Comparison of ENCODE assay signal across 8 cellular contexts in the genomic region with DNA sequence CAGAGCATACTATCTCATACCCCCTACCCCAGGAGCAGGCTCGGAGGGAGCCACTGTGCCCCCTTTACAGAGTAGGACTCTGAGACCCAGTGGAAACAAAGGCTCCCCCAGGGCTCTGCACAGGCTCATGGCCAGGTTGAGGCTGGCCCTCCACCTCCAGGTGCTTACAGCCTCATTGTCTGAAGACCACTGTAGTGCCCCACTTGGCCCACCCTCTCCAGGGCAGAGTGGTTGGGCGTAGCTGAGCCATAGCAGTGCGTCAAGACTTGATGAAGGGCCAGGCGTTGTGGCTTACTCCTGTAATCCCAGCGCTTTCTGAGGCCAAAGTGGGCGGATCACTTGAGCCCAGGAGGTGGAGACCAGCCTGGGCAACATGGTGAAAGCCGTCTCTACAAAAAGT. TPM values are rescaled to one million over a fixed set of nuclear protein-coding genes. Genes with fewer than 3 reads are reported as not detected.
DNase-seq lines count a peak whose midpoint lies in the region; ATAC-seq, FAIRE-seq and TF ChIP-seq lines count a peak whose summit lies in the region.

No MANE protein-coding gene starts in this region.

- H2BK15ac ChIP-seq in mesenchymal stem cell (ENCODE audit: low read depth, poor library complexity, severe bottlenecking) = no peak overlapping the region

- no peak for TF ChIP-seq CTCF in natural killer cell (IDR thresholded peaks at IDR 0.05)

- H2BK120ac ChIP-seq in mesenchymal stem cell (ENCODE audit: low read depth, low read length) = no peak overlapping the region

- DNase-seq in natural killer cell treated with Interleukin-12 subunit alpha and Interleukin-12 subunit beta and Interleukin-15 and Interleukin-18, amount 100 ng/mL, for 72 hours (ENCODE audit: low spot score) = peak; percentile 53
- DNase-seq in natural killer cell (no peak), mesenchymal stem cell (no peak), RPMI8226 (no peak), small intestine (no peak), urothelium cell line (ENCODE audit: low spot score) (no peak)
- no peak for DNase-seq in central memory CD8-positive, alpha-beta T cell (ENCODE audit: low spot score in 2 of 2)

- H2AFZ ChIP-seq in mesenchymal stem cell (ENCODE audit: low read depth, low read length) = no peak overlapping the region

- no peak overlapping the region for H2BK5ac ChIP-seq in mesenchymal stem cell (ENCODE audit: low read depth, low read length, poor library complexity, severe bottlenecking)

- peaks cover 10% of the 10 kb centered on the region for H3K36me3 Mint-ChIP-seq in natural killer cell treated with Interleukin-12 subunit alpha and Interleukin-12 subunit beta and Interleukin-15 and Interleukin-18, amount 100 ng/mL, for 72 hours
- H3K36me3 Mint-ChIP-seq in natural killer cell = peaks cover 2% of the 10 kb centered on the region
- peaks cover 59% of the 10 kb centered on the region for H3K36me3 Mint-ChIP-seq in central memory CD8-positive, alpha-beta T cell (ENCODE audit: insufficient read depth)

- H3K9me3 ChIP-seq in mesenchymal stem cell (ENCODE audit: control insufficient read depth, low read length) = peaks cover 9% of the 10 kb centered on the region
- H3K9me3 ChIP-seq in small intestine (ENCODE audit: control insufficient read depth, low read depth) = no peaks in the 10 kb centered on the region

- H3K9me3 Mint-ChIP-seq in natural killer cell treated with Interleukin-12 subunit alpha and Interleukin-12 subunit beta and Interleukin-15 and Interleukin-18, amount 100 ng/mL, for 72 hours = no peaks in the 10 kb centered on the region
- no peaks in the 10 kb centered on the region for H3K9me3 Mint-ChIP-seq in natural killer cell
- H3K9me3 Mint-ChIP-seq in central memory CD8-positive, alpha-beta T cell = no peaks in the 10 kb centered on the region

- H3K27me3 ChIP-seq in mesenchymal stem cell (ENCODE audit: control insufficient read depth in 1 of 2, insufficient read depth in 1 of 2, low read length in 2 of 2) = no peaks in the 10 kb centered on the region
- H3K27me3 ChIP-seq in small intestine (ENCODE audit: control insufficient read depth in 2 of 2, insufficient read depth in 2 of 2, low read length in 2 of 2) = no peaks in the 10 kb centered on the region

- H3K27me3 Mint-ChIP-seq in natural killer cell treated with Interleukin-12 subunit alpha and Interleukin-12 subunit beta and Interleukin-15 and Interleukin-18, amount 100 ng/mL, for 72 hours = no peaks in the 10 kb centered on the region
- no peaks in the 10 kb centered on the region for H3K27me3 Mint-ChIP-seq in natural killer cell (ENCODE audit: low read depth in 2 of 2)
- H3K27me3 Mint-ChIP-seq in central memory CD8-positive, alpha-beta T cell = no peaks in the 10 kb centered on the region

- H3K4ac ChIP-seq in mesenchymal stem cell (ENCODE audit: low read depth in 1 of 2, low read length in 2 of 2) = no peak overlapping the region

- no peak overlapping the region for H4K8ac ChIP-seq in mesenchymal stem cell (ENCODE audit: low read length)

- H3K4me3 ChIP-seq in mesenchymal stem cell (ENCODE audit: insufficient read depth in 1 of 2, low read depth in 1 of 2, low read length in 2 of 2) (peak overlapping the region in 1 of 2 experiments; percentile 90), small intestine (ENCODE audit: low read depth in 1 of 2, low read length in 2 of 2) (no peak overlapping the region)

- H3K27ac ChIP-seq in mesenchymal stem cell (ENCODE audit: low read length, poor library complexity, severe bottlenecking) (no peak overlapping the region), small intestine (ENCODE audit: low read depth in 1 of 2, low read length in 1 of 2) (peak overlapping the region in 1 of 2 donors; percentile 21)

- peak overlapping the region in 1 of 2 donors; percentile 83 for H3K27ac Mint-ChIP-seq in natural killer cell treated with Interleukin-12 subunit alpha and Interleukin-12 subunit beta and Interleukin-15 and Interleukin-18, amount 100 ng/mL, for 72 hours
- peak overlapping the region in 1 of 2 donors; percentile 94 for H3K27ac Mint-ChIP-seq in natural killer cell
- H3K27ac Mint-ChIP-seq in central memory CD8-positive, alpha-beta T cell (ENCODE audit: low read depth) = peak overlapping the region; percentile 95

- no peak overlapping the region for H3K23ac ChIP-seq in mesenchymal stem cell (ENCODE audit: low read length in 2 of 2)

- H3K4me3 Mint-ChIP-seq in natural killer cell treated with Interleukin-12 subunit alpha and Interleukin-12 subunit beta and Interleukin-15 and Interleukin-18, amount 100 ng/mL, for 72 hours = peak overlapping the region; percentile 91
- H3K4me3 Mint-ChIP-seq in natural killer cell = no peak overlapping the region
- peak overlapping the region; percentile 93 for H3K4me3 Mint-ChIP-seq in central memory CD8-positive, alpha-beta T cell

- H3K14ac ChIP-seq in mesenchymal stem cell (ENCODE audit: low read length in 2 of 2) = no peak overlapping the region

- peaks cover 23% of the 10 kb centered on the region for H3K79me1 ChIP-seq in mesenchymal stem cell (replicated peaks; ENCODE audit: low read length, poor library complexity, severe bottlenecking)

- H3K4me1 Mint-ChIP-seq in natural killer cell treated with Interleukin-12 subunit alpha and Interleukin-12 subunit beta and Interleukin-15 and Interleukin-18, amount 100 ng/mL, for 72 hours (ENCODE audit: low read depth in 2 of 2) = peaks cover 37 to 40% of the 10 kb centered on the region in 2 donors
- peaks cover 46 to 56% of the 10 kb centered on the region in 2 donors for H3K4me1 Mint-ChIP-seq in natural killer cell
- peaks cover 55% of the 10 kb centered on the region for H3K4me1 Mint-ChIP-seq in central memory CD8-positive, alpha-beta T cell

- H3K18ac ChIP-seq in mesenchymal stem cell (ENCODE audit: low read depth in 1 of 2, low read length in 2 of 2) = no peak overlapping the region

- peaks cover 33% of the 10 kb centered on the region for H3K4me1 ChIP-seq in mesenchymal stem cell (ENCODE audit: control insufficient read depth, insufficient read depth, low read depth, low read length)
- peaks cover 3 to 8% of the 10 kb centered on the region in 2 donors for H3K4me1 ChIP-seq in small intestine (ENCODE audit: control insufficient read depth in 2 of 2, insufficient read depth in 1 of 2, low read depth in 1 of 2, low read length in 1 of 2)

- no peak overlapping the region for H2BK12ac ChIP-seq in mesenchymal stem cell (ENCODE audit: low read length in 2 of 2)

- peaks cover 52 to 62% of the 10 kb centered on the region in 2 experiments for H3K36me3 ChIP-seq in mesenchymal stem cell (ENCODE audit: control insufficient read depth in 1 of 2, insufficient read depth in 2 of 2, low read depth in 1 of 2, low read length in 2 of 2)
- H3K36me3 ChIP-seq in small intestine (ENCODE audit: control insufficient read depth in 2 of 2, insufficient read depth in 2 of 2, low read length in 2 of 2) = peaks cover 0 to 3% of the 10 kb centered on the region in 2 donors

- no peak for FAIRE-seq in small intestine (lab: Jason Lieb, UNC)
- FAIRE-seq in urothelium cell line (lab: Jason Lieb, UNC) = no peak

- H2AK5ac ChIP-seq in mesenchymal stem cell (ENCODE audit: low read length, severe bottlenecking) = no peak overlapping the region

- no peak for ATAC-seq in natural killer cell treated with Interleukin-12 subunit alpha and Interleukin-12 subunit beta and Interleukin-15 and Interleukin-18, amount 100 ng/mL, for 72 hours
- ATAC-seq in natural killer cell = no peak
- ATAC-seq in central memory CD8-positive, alpha-beta T cell (replicated peaks; ENCODE audit: extremely low read depth, poor library complexity, severe bottlenecking) = no peak
- ATAC-seq in HG03108 (IDR thresholded peaks at IDR 0.05; ENCODE audit: unreplicated experiment) = no peak

- intact Hi-C loops in natural killer cell (cut with micrococcal nuclease) = no loop called here

- 95% methylated on average over 7 of the region's 7 CpGs for WGBS in mesenchymal stem cell
- WGBS in small intestine, 3 donors = 78 to 94% (median 86%) methylated on average over 7 of the region's 7 CpGs

- peak overlapping the region; percentile 90 for H3K9ac ChIP-seq in mesenchymal stem cell (ENCODE audit: low read length)

- H4K91ac ChIP-seq in mesenchymal stem cell (ENCODE audit: low read length) = no peak overlapping the region

- H3K4me2 ChIP-seq in mesenchymal stem cell (ENCODE audit: low read length, poor library complexity, severe bottlenecking) = no peak overlapping the region

RNA-seq across cellular contexts. Expression of gene ANKRD13D, which starts 1.7 kb away (rescaled TPM):
- 100 to 1,000 TPM; 182 to 231 TPM for total RNA-seq in natural killer cell treated with Interleukin-12 subunit alpha and Interleukin-12 subunit beta and Interleukin-15 and Interleukin-18, amount 100 ng/mL, for 72 hours
- 100 to 1,000 TPM; 212 to 316 (median 231) TPM for total RNA-seq in natural killer cell
- polyA plus RNA-seq in mesenchymal stem cell (2013, experiment 1 of 2) = 27.5 TPM
- 27.7 TPM for polyA plus RNA-seq in mesenchymal stem cell (2013, experiment 2 of 2)
- polyA plus RNA-seq in small intestine = 10 to 100 TPM in 2 of 3 donors, 1 to 10 TPM in 1; 7.8 to 24.1 (median 16.2) TPM

RNA-seq across cellular contexts. Expression of gene SSH3, which starts 12.5 kb away (rescaled TPM):
- total RNA-seq in natural killer cell treated with Interleukin-12 subunit alpha and Interleukin-12 subunit beta and Interleukin-15 and Interleukin-18, amount 100 ng/mL, for 72 hours = 10 to 100 TPM; 19.2 to 32.3 TPM
- 10 to 100 TPM; 34.3 to 42.7 (median 38.1) TPM for total RNA-seq in natural killer cell
- 71.0 TPM for polyA plus RNA-seq in mesenchymal stem cell (2013, experiment 1 of 2)
- 71.6 TPM for polyA plus RNA-seq in mesenchymal stem cell (2013, experiment 2 of 2)
- polyA plus RNA-seq in small intestine = 10 to 100 TPM; 27.5 to 55.2 (median 29.7) TPM

RNA-seq across cellular contexts. Expression of gene GRK2, which starts 24.5 kb away (rescaled TPM):
- total RNA-seq in natural killer cell treated with Interleukin-12 subunit alpha and Interleukin-12 subunit beta and Interleukin-15 and Interleukin-18, amount 100 ng/mL, for 72 hours = 100 to 1,000 TPM; 394 to 432 TPM
- total RNA-seq in natural killer cell = 100 to 1,000 TPM; 390 to 482 (median 441) TPM
- 26.9 TPM for polyA plus RNA-seq in mesenchymal stem cell (2013, experiment 1 of 2)
- polyA plus RNA-seq in mesenchymal stem cell (2013, experiment 2 of 2) = 25.8 TPM
- polyA plus RNA-seq in small intestine = 100 to 1,000 TPM in 2 of 3 donors, 10 to 100 TPM in 1; 97.4 to 153 (median 106) TPM
